ENCODE assay signal across 14 cellular contexts in genomic region chr5:142466195-142466951, GRCh38.
DNase-seq lines count a peak whose midpoint lies in the region; ATAC-seq and TF ChIP-seq lines count a peak whose summit lies in the region.
"Had no signal": no experiment of that assay in that cellular context is flagged by ENCODE, and none has a peak within 500 bp of the region (broad histone marks: within the 10 kb centered on the region; RNA-seq: fewer than 3 reads in every experiment).

No MANE protein-coding gene starts in this region.

- H3K9me3 ChIP-seq in lower lobe of right lung, result no peaks in the 10 kb centered on the region
- no peaks in the 10 kb centered on the region for H3K9me3 ChIP-seq in vagina
- H3K9me3 ChIP-seq: gastrocnemius medialis had no signal

- H3K27ac ChIP-seq in lower lobe of right lung (no peak overlapping the region), vagina (no peak overlapping the region)
- H3K27ac ChIP-seq: gastrocnemius medialis, HL-60 had no signal

- H3K27me3 ChIP-seq in lower lobe of right lung (ENCODE audit: low read depth), result no peaks in the 10 kb centered on the region
- H3K27me3 ChIP-seq in vagina, result no peaks in the 10 kb centered on the region
- H3K27me3 ChIP-seq: gastrocnemius medialis had no signal

- H3K4me1 ChIP-seq in lower lobe of right lung, result peaks cover 9% of the 10 kb centered on the region
- H3K4me1 ChIP-seq in vagina, result peaks cover 5% of the 10 kb centered on the region
- H3K4me1 ChIP-seq: gastrocnemius medialis had no signal

- peak; percentile 6 for DNase-seq in activated CD4-positive, alpha-beta T cell treated with anti-CD3 and anti-CD28 coated beads for 48 hours
- DNase-seq in activated CD4-positive, alpha-beta T cell treated with anti-CD3 and anti-CD28 coated beads for 1 hour, result no peak
- DNase-seq in NCI-H2171 (lab: John Stamatoyannopoulos, UW), result peak; percentile 20
- DNase-seq in choroid plexus epithelial cell (ENCODE audit: low read depth), result peak; percentile 30
- DNase-seq in retina, result peak; percentile 36
- DNase-seq in kidney glomerular epithelial cell (lab: John Stamatoyannopoulos, UW), result no peak
- no peak for DNase-seq in lower lobe of right lung
- no peak for DNase-seq in vagina (ENCODE audit: extremely low spot score in 2 of 2)
- DNase-seq: activated CD4-positive, alpha-beta T cell treated with anti-CD3 and anti-CD28 coated beads, Interleukin-2, amount 10 ng/mL, durations not matched to agents 7 days and 5 days; activated gamma-delta T cell; DMS79 treated with DMSO at 0.1 percent for 48 hours; gastrocnemius medialis had no signal

- intact Hi-C loops in lower lobe of right lung (cut with DNase I), result no loop called here
- intact Hi-C loops in vagina (cut with DNase I), result no loop called here

- ATAC-seq in lower lobe of right lung, result no peak
- ATAC-seq: gastrocnemius medialis; natural killer cell treated with Interleukin-12 subunit alpha and Interleukin-12 subunit beta and Interleukin-15 and Interleukin-18, amount 100 ng/mL, for 72 hours had no signal

- no peak for TF ChIP-seq POLR2A in vagina (IDR thresholded peaks at IDR 0.05)

- no peaks in the 10 kb centered on the region for H3K36me3 ChIP-seq in lower lobe of right lung
- no peaks in the 10 kb centered on the region for H3K36me3 ChIP-seq in vagina
- H3K36me3 ChIP-seq: gastrocnemius medialis had no signal

- no peak overlapping the region for H3K4me3 ChIP-seq in choroid plexus epithelial cell (ENCODE audit: low read depth, low read length)
- H3K4me3 ChIP-seq in lower lobe of right lung, result no peak overlapping the region
- H3K4me3 ChIP-seq in vagina, result no peak overlapping the region
- H3K4me3 ChIP-seq: gastrocnemius medialis had no signal

- TF ChIP-seq CTCF in choroid plexus epithelial cell (conservative IDR thresholded peaks at IDR 0.05; ENCODE audit: low read depth, low read length), result no peak
- TF ChIP-seq CTCF in lower lobe of right lung (IDR thresholded peaks at IDR 0.05), result no peak
- TF ChIP-seq CTCF in vagina (IDR thresholded peaks at IDR 0.05), result no peak

Comparison
In these comparisons a context has a peak if more than half of its experiments do, and no peak if none do; other contexts are left out.
1. DNase-seq: peak in activated CD4-positive, alpha-beta T cell treated with anti-CD3 and anti-CD28 coated beads for 48 hours (single experiment), NCI-H2171 (single experiment), choroid plexus epithelial cell (single experiment) and retina (single experiment); none in activated CD4-positive, alpha-beta T cell treated with anti-CD3 and anti-CD28 coated beads for 1 hour (single experiment), kidney glomerular epithelial cell (single experiment), lower lobe of right lung (single experiment) and vagina (0 of 2).